Comparison of ENCODE assay signal across 20 cellular contexts in genomic region chr2:239331560-239331959, GRCh38.
A peak's percentile ranks its signal among the peaks of the same experiment; 100 is the strongest.
DNase-seq lines count a peak whose midpoint lies in the region; ATAC-seq and TF ChIP-seq lines count a peak whose summit lies in the region.
"Had no signal": no experiment of that assay in that cellular context is flagged by ENCODE, and none has a peak within 500 bp of the region (broad histone marks: within the 10 kb centered on the region; RNA-seq: fewer than 3 reads in every experiment).

No MANE protein-coding gene starts in this region.

- no peak for ATAC-seq in activated naive CD8-positive, alpha-beta T cell treated with anti-CD3 and anti-CD28 coated beads, Interleukin-2, amount 10 ng/mL, durations not matched to agents 7 days and 5 days (ENCODE audit: low read depth)
- ATAC-seq in naive thymus-derived CD4-positive, alpha-beta T cell, result no peak
- ATAC-seq in HG03196 (IDR thresholded peaks at IDR 0.05; ENCODE audit: unreplicated experiment), result no peak
- ATAC-seq: activated CD8-positive, alpha-beta T cell treated with anti-CD3 and anti-CD28 coated beads, Interleukin-2, amount 10 ng/mL, durations not matched to agents 7 days and 5 days had no signal

- peaks cover 4% of the 10 kb centered on the region for H3K27me3 Mint-ChIP-seq in activated naive CD8-positive, alpha-beta T cell treated with anti-CD3 and anti-CD28 coated beads, Interleukin-2, amount 10 ng/mL, durations not matched to agents 7 days and 5 days
- H3K27me3 Mint-ChIP-seq in naive thymus-derived CD4-positive, alpha-beta T cell, result peaks cover 0 to 3% (median 0%) of the 10 kb centered on the region in 5 donors
- H3K27me3 Mint-ChIP-seq: central memory CD8-positive, alpha-beta T cell had no signal

- H3K36me3 Mint-ChIP-seq in activated naive CD8-positive, alpha-beta T cell treated with anti-CD3 and anti-CD28 coated beads, Interleukin-2, amount 10 ng/mL, durations not matched to agents 7 days and 5 days, result peaks cover 6% of the 10 kb centered on the region
- peaks cover 0 to 16% (median 0%) of the 10 kb centered on the region in 5 donors for H3K36me3 Mint-ChIP-seq in naive thymus-derived CD4-positive, alpha-beta T cell

- no peaks in the 10 kb centered on the region for H3K9me3 ChIP-seq in right atrium auricular region
- no peaks in the 10 kb centered on the region for H3K9me3 ChIP-seq in naive thymus-derived CD4-positive, alpha-beta T cell (ENCODE audit: control insufficient read depth in 2 of 3, low read length in 3 of 3)
- H3K9me3 ChIP-seq in uterus, result no peaks in the 10 kb centered on the region
- H3K9me3 ChIP-seq: Caco-2, HAP-1, neutrophil, vagina had no signal

- intact Hi-C loops in cardiac septum (cut with DNase I), result no loop called here
- intact Hi-C loops in naive thymus-derived CD4-positive, alpha-beta T cell (cut with micrococcal nuclease), result no loop called here
- intact Hi-C loops in uterus (cut with DNase I; ENCODE audit: low total_unique reads), result no loop called here

- DNase-seq in right atrium auricular region (ENCODE audit: low spot score) (peak; percentile 51), cardiac septum (ENCODE audit: low spot score) (no peak), uterus (peak in 1 of 2 donors; percentile 20), NCI-H1417 treated with DMSO at 0.1 percent for 48 hours (lab: John Stamatoyannopoulos, UW) (no peak), activated gamma-delta T cell (lab: John Stamatoyannopoulos, UW) (no peak)
- DNase-seq in activated naive CD8-positive, alpha-beta T cell treated with anti-CD3 and anti-CD28 coated beads, Interleukin-2, amount 10 ng/mL, durations not matched to agents 7 days and 5 days, result no peak
- no peak for DNase-seq in naive thymus-derived CD4-positive, alpha-beta T cell
- DNase-seq: activated CD8-positive, alpha-beta T cell treated with anti-CD3 and anti-CD28 coated beads, Interleukin-2, amount 10 ng/mL, durations not matched to agents 7 days and 5 days; activated effector memory CD4-positive, alpha-beta T cell treated with Interleukin-2 at 50 U/mL for 16 hours; Caco-2; effector memory CD4-positive, alpha-beta T cell; midbrain; NCI-H2029 treated with DMSO at 0.1 percent for 48 hours; NCI-H510A; stimulated activated CD4-positive, alpha-beta T cell treated with anti-CD3 and anti-CD28 coated beads, Interleukin-2, amount 100 ng/mL, for 48 hours had no signal

- no peaks in the 10 kb centered on the region for H3K27me3 ChIP-seq in right atrium auricular region
- no peaks in the 10 kb centered on the region for H3K27me3 ChIP-seq in naive thymus-derived CD4-positive, alpha-beta T cell (ENCODE audit: control insufficient read depth in 2 of 2, insufficient read depth in 2 of 2, low read length in 2 of 2)
- no peaks in the 10 kb centered on the region for H3K27me3 ChIP-seq in uterus
- H3K27me3 ChIP-seq: neutrophil, vagina had no signal

- TF ChIP-seq CTCF in right atrium auricular region (IDR thresholded peaks at IDR 0.05) (no peak), uterus (IDR thresholded peaks at IDR 0.05) (no peak)

- H3K27ac ChIP-seq in right atrium auricular region, result peak overlapping the region; percentile 91 to 97
- no peak overlapping the region for H3K27ac ChIP-seq in naive thymus-derived CD4-positive, alpha-beta T cell (ENCODE audit: low read depth, low read length)
- peak overlapping the region; percentile 92 to 94 for H3K27ac ChIP-seq in uterus
- H3K27ac ChIP-seq: neutrophil, vagina had no signal

- TF ChIP-seq POLR2A in uterus (IDR thresholded peaks at IDR 0.05), result no peak

- H3K9me3 Mint-ChIP-seq in activated naive CD8-positive, alpha-beta T cell treated with anti-CD3 and anti-CD28 coated beads, Interleukin-2, amount 10 ng/mL, durations not matched to agents 7 days and 5 days, result no peaks in the 10 kb centered on the region
- no peaks in the 10 kb centered on the region for H3K9me3 Mint-ChIP-seq in naive thymus-derived CD4-positive, alpha-beta T cell
- H3K9me3 Mint-ChIP-seq: central memory CD8-positive, alpha-beta T cell had no signal

- H3K36me3 ChIP-seq in right atrium auricular region (no peaks in the 10 kb centered on the region), uterus (no peaks in the 10 kb centered on the region)
- H3K36me3 ChIP-seq in naive thymus-derived CD4-positive, alpha-beta T cell (ENCODE audit: control insufficient read depth in 2 of 3, insufficient read depth in 3 of 3, low read length in 3 of 3), result no peaks in the 10 kb centered on the region
- H3K36me3 ChIP-seq: HAP-1, neutrophil, vagina had no signal

- H3K4me3 Mint-ChIP-seq in activated naive CD8-positive, alpha-beta T cell treated with anti-CD3 and anti-CD28 coated beads, Interleukin-2, amount 10 ng/mL, durations not matched to agents 7 days and 5 days, result peak overlapping the region; percentile 36
- H3K4me3 Mint-ChIP-seq in naive thymus-derived CD4-positive, alpha-beta T cell, result peak overlapping the region in 9 of 10 donors; percentile 27 to 81 (median 69)
- H3K4me3 Mint-ChIP-seq: activated CD8-positive, alpha-beta T cell treated with anti-CD3 and anti-CD28 coated beads, Interleukin-2, amount 10 ng/mL, durations not matched to agents 7 days and 5 days; central memory CD8-positive, alpha-beta T cell had no signal

- CTCF ChIA-PET in naive thymus-derived CD4-positive, alpha-beta T cell (lab: Charles Lee), result no interaction called here

- no peak overlapping the region for H3K27ac Mint-ChIP-seq in activated naive CD8-positive, alpha-beta T cell treated with anti-CD3 and anti-CD28 coated beads, Interleukin-2, amount 10 ng/mL, durations not matched to agents 7 days and 5 days
- H3K27ac Mint-ChIP-seq in naive thymus-derived CD4-positive, alpha-beta T cell, result peak overlapping the region; percentile 49 to 79 (median 72)

- no peak overlapping the region for H3K4me3 ChIP-seq in right atrium auricular region
- H3K4me3 ChIP-seq in naive thymus-derived CD4-positive, alpha-beta T cell (ENCODE audit: low read length), result no peak overlapping the region
- peak overlapping the region in 1 of 2 donors; percentile 4 for H3K4me3 ChIP-seq in uterus
- H3K4me3 ChIP-seq: HAP-1, vagina had no signal

- POLR2A ChIA-PET in activated naive CD8-positive, alpha-beta T cell treated with anti-CD3 and anti-CD28 coated beads, Interleukin-2, amount 10 ng/mL, durations not matched to agents 7 days and 5 days (lab: Charles Lee), result interaction anchor here (1.2 to 1.4 kb wide), 2 partner anchors 10 to 13 kb away, joined by 3 to 6 read pairs; no protein-coding TSS in a partner anchor
- POLR2A ChIA-PET in naive thymus-derived CD4-positive, alpha-beta T cell (lab: Charles Lee), result interaction anchor here (0.6 to 3.8 kb wide), 10 partner anchors 9 to 68 kb away, joined by 3 to 19 read pairs (median 3); no protein-coding TSS in a partner anchor

- H3K4me1 Mint-ChIP-seq in activated naive CD8-positive, alpha-beta T cell treated with anti-CD3 and anti-CD28 coated beads, Interleukin-2, amount 10 ng/mL, durations not matched to agents 7 days and 5 days, result peaks cover 33% of the 10 kb centered on the region
- peaks cover 30 to 70% (median 58%) of the 10 kb centered on the region in 7 donors for H3K4me1 Mint-ChIP-seq in naive thymus-derived CD4-positive, alpha-beta T cell

- H3K4me1 ChIP-seq in right atrium auricular region (peaks cover 0 to 48% of the 10 kb centered on the region in 2 donors), uterus (peaks cover 22 to 25% of the 10 kb centered on the region in 2 donors)
- H3K4me1 ChIP-seq in naive thymus-derived CD4-positive, alpha-beta T cell (ENCODE audit: control insufficient read depth in 2 of 2, insufficient read depth in 2 of 2, low read length in 2 of 2), result peaks cover 4 to 44% of the 10 kb centered on the region in 2 donors
- H3K4me1 ChIP-seq: Caco-2, HAP-1 had no signal
